15 cellular contexts compared by ENCODE assay signal in the genomic region with DNA sequence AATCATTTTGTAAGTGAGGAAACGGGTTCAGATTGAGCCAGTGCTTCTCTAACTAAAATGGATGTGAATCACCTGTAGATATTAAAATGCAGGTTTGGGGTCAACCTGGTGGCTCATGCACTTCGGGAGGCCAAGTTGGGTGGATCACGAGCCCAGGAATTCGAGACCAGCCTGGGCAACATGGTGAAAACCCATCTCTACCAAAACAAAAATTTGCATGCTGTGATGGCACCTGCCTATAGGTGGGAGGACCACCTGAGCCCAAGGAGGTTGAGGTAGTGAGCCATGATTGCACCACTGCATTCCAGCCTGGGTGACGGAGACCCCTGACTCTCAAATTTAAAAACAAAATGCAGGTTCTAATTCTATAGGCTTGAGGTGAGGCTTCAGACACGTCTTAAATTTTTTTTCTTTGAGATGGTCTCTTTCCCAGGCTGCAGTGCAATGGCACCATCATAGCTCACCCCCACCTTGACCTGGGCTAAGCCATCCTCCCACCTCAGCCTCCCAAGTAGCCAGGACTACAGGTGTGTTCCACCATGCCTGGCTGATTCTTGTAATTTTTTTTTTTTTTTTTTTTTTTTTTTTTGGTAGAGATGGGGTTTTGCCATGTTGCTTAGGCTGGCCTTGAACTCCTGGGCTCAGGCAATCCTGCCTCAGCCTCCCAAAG. TPM values are rescaled to one million over a fixed set of nuclear protein-coding genes. Genes with fewer than 3 reads are reported as not detected.
DNase-seq lines count a peak whose midpoint lies in the region; ATAC-seq and TF ChIP-seq lines count a peak whose summit lies in the region.
"Had no signal": no experiment of that assay in that cellular context is flagged by ENCODE, and none has a peak within 500 bp of the region (broad histone marks: within the 10 kb centered on the region; RNA-seq: fewer than 3 reads in every experiment).

No MANE protein-coding gene starts in this region.

- H3K4me3 Mint-ChIP-seq in endodermal cell: no peak overlapping the region

- peaks cover 16% of the 10 kb centered on the region for H3K79me2 ChIP-seq in DND-41 (ENCODE audit: insufficient read depth, low read length)

- no peaks in the 10 kb centered on the region for H3K27me3 Mint-ChIP-seq in endodermal cell (ENCODE audit: insufficient read depth)

- no peak for TF ChIP-seq CTCF in DND-41 (IDR thresholded peaks at IDR 0.05; ENCODE audit: borderline replicate concordance, extremely low read depth, low read length, poor library complexity, severe bottlenecking)
- no peak for TF ChIP-seq CTCF in RWPE1 (conservative IDR thresholded peaks at IDR 0.05; ENCODE audit: low read depth)
- no peak for TF ChIP-seq CTCF in endodermal cell (conservative IDR thresholded peaks at IDR 0.05)

- H3K27ac ChIP-seq in DND-41 (ENCODE audit: low read length) (no peak overlapping the region), RWPE1 (peak overlapping the region; percentile 55), endodermal cell (ENCODE audit: low read depth, low read length) (no peak overlapping the region)
- H3K27ac ChIP-seq: KMS-11 had no signal

- H3K36me3 Mint-ChIP-seq in endodermal cell (ENCODE audit: low read depth): peaks cover 49% of the 10 kb centered on the region

- CTCF ChIA-PET in RWPE1 (lab: Yijun Ruan, JAX): no interaction called here

- DNase-seq in DND-41 (no peak), RWPE1 (ENCODE audit: low spot score) (no peak), endodermal cell (peak; percentile 67), T-helper 2 cell (no peak), T1000 (lab: John Stamatoyannopoulos, UW) (no peak)
- DNase-seq in effector CD8-positive, alpha-beta T cell (lab: John Stamatoyannopoulos, UW): no peak
- DNase-seq: ACHN, Caco-2, DMS153, NCI-H1436, NCI-H2081, NCI-H748 treated with DMSO at 0.1 percent for 48 hours had no signal

- H3K27ac Mint-ChIP-seq in endodermal cell: no peak overlapping the region

- H3K36me3 ChIP-seq in DND-41 (ENCODE audit: insufficient read depth, low read length): peaks cover 46% of the 10 kb centered on the region
- H3K36me3 ChIP-seq in endodermal cell (ENCODE audit: control insufficient read depth, insufficient read depth, low read length): peaks cover 53% of the 10 kb centered on the region

- no peak overlapping the region for H3K4me2 ChIP-seq in DND-41 (ENCODE audit: insufficient read depth, low read length)
- H3K4me2 ChIP-seq: KMS-11 had no signal

- 96% methylated on average over 3 to 6 of the region's 6 CpGs for WGBS in endodermal cell (ENCODE audit: insufficient coverage in 1 of 2, insufficient read length in 1 of 2), 2 experiments

- no peaks in the 10 kb centered on the region for H3K9me3 Mint-ChIP-seq in endodermal cell

- H3K9me3 ChIP-seq in DND-41 (ENCODE audit: insufficient read depth, low read length, severe bottlenecking): no peaks in the 10 kb centered on the region
- no peaks in the 10 kb centered on the region for H3K9me3 ChIP-seq in endodermal cell (ENCODE audit: control insufficient read depth, low read length)
- H3K9me3 ChIP-seq: Caco-2 had no signal

- peaks cover under 1% of the 10 kb centered on the region for H3K4me1 Mint-ChIP-seq in endodermal cell

- H3K4me1 ChIP-seq in DND-41 (ENCODE audit: insufficient read depth, low read length) (no peaks in the 10 kb centered on the region; the same call in 1 of the 2 replicates), endodermal cell (ENCODE audit: control insufficient read depth, insufficient read depth, low read length) (no peaks in the 10 kb centered on the region)

- peak; percentile 45 for TF ChIP-seq POLR2A in GM19193 (IDR thresholded peaks at IDR 0.05; ENCODE audit: extremely low read depth, insufficient read depth, insufficient read length)

- no peak overlapping the region for H2AFZ ChIP-seq in DND-41 (ENCODE audit: low read depth, low read length)

- H3K27me3 ChIP-seq in DND-41 (ENCODE audit: insufficient read depth, low read length, poor library complexity): no peaks in the 10 kb centered on the region
- H3K27me3 ChIP-seq in endodermal cell (ENCODE audit: control insufficient read depth, insufficient read depth, low read length, poor library complexity, severe bottlenecking): no peaks in the 10 kb centered on the region

- POLR2A ChIA-PET in RWPE1 (lab: Yijun Ruan, JAX; ENCODE audit: low non-redundant PET): no interaction called here

- peak; percentile 14; the same call in 2 of the 3 replicates for ATAC-seq in DND-41 (ENCODE audit: insufficient read depth, low read depth)
- ATAC-seq in HG03095 (IDR thresholded peaks at IDR 0.05; ENCODE audit: unreplicated experiment): no peak

- no peak overlapping the region for H3K9ac ChIP-seq in DND-41 (ENCODE audit: low read depth, low read length)
- H3K9ac ChIP-seq in endodermal cell (ENCODE audit: extremely low read depth, low read length, poor library complexity, severe bottlenecking): no peak overlapping the region
- H3K9ac ChIP-seq: KMS-11 had no signal

- peaks cover 32% of the 10 kb centered on the region for H4K20me1 ChIP-seq in DND-41 (ENCODE audit: insufficient read depth, low read length)

- H3K4me3 ChIP-seq in DND-41 (ENCODE audit: low read depth in 1 of 2, low read length in 2 of 2): no peak overlapping the region
- no peak overlapping the region for H3K4me3 ChIP-seq in endodermal cell (ENCODE audit: low read length)

RNA-seq across cellular contexts. Expression of a gene that starts 9.0 kb away (rescaled TPM):
- 100 to 1,000 TPM; 600 to 684 TPM for total RNA-seq in endodermal cell
- 567 TPM for polyA plus RNA-seq in endodermal cell (2013, experiment 1 of 2)
- polyA plus RNA-seq in endodermal cell (2013, experiment 2 of 2): 581 TPM

RNA-seq across cellular contexts. Expression of a gene that starts 21.1 kb away (rescaled TPM):
- total RNA-seq in endodermal cell: under 1 TPM; 0.42 to 0.51 TPM
- polyA plus RNA-seq in endodermal cell (2013, experiment 1 of 2): 18.3 TPM
- 16.8 TPM for polyA plus RNA-seq in endodermal cell (2013, experiment 2 of 2)

RNA-seq across cellular contexts. Expression of a gene that starts 49.2 kb away (rescaled TPM):
- 10 to 100 TPM; 60.5 to 87.4 TPM for total RNA-seq in endodermal cell
- polyA plus RNA-seq in endodermal cell (2013, experiment 1 of 2): 89.3 TPM
- polyA plus RNA-seq in endodermal cell (2013, experiment 2 of 2): 86.0 TPM
